Comparison of ENCODE assay signal across 9 cellular contexts in the genomic region with DNA sequence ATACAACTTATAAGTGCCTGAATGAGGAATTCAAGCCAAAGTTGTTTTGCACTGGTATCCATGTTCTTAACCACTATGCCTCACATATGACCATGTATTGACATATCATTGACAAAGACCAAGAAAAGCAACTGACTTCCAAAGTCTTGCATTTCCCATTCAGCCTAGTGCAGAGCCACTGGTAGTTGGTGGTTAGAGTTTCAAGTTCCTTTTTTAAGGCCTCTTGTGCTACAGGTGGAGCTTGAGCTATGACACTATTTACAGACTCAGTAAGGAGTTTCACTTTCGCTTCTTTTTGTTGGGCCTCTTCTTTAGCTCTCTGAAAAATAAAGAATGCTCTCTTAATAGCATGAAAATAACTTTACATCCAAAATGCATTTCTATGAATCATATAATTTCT.
DNase-seq lines count a peak whose midpoint lies in the region; ATAC-seq and TF ChIP-seq lines count a peak whose summit lies in the region.
"Had no signal": no experiment of that assay in that cellular context is flagged by ENCODE, and none has a peak within 500 bp of the region (broad histone marks: within the 10 kb centered on the region; RNA-seq: fewer than 3 reads in every experiment).

No MANE protein-coding gene starts in this region.

- H3K4me1 Mint-ChIP-seq in activated CD4-positive, alpha-beta memory T cell treated with anti-CD3 and anti-CD28 coated beads, Interleukin-2, amount 10 ng/mL, durations not matched to agents 7 days and 5 days: peaks cover 21% of the 10 kb centered on the region

- no peaks in the 10 kb centered on the region for H3K9me3 ChIP-seq in DND-41 (ENCODE audit: insufficient read depth, low read length, severe bottlenecking)

- peak overlapping the region; percentile 62 for H3K27ac ChIP-seq in DND-41 (ENCODE audit: low read length)
- H3K27ac ChIP-seq: parathyroid adenoma had no signal

- CTCF ChIA-PET in activated CD4-positive, alpha-beta memory T cell treated with anti-CD3 and anti-CD28 coated beads, Interleukin-2, amount 10 ng/mL, durations not matched to agents 7 days and 5 days (lab: Charles Lee): no interaction called here

- peak overlapping the region; percentile 62 for H2AFZ ChIP-seq in DND-41 (ENCODE audit: low read depth, low read length)
- H2AFZ ChIP-seq: parathyroid adenoma had no signal

- no peak overlapping the region for H3K9ac ChIP-seq in DND-41 (ENCODE audit: low read depth, low read length)
- H3K9ac ChIP-seq: parathyroid adenoma had no signal

- peak overlapping the region; percentile 49 for H3K27ac Mint-ChIP-seq in activated CD4-positive, alpha-beta memory T cell treated with anti-CD3 and anti-CD28 coated beads, Interleukin-2, amount 10 ng/mL, durations not matched to agents 7 days and 5 days

- no peak overlapping the region for H3K4me3 Mint-ChIP-seq in activated CD4-positive, alpha-beta memory T cell treated with anti-CD3 and anti-CD28 coated beads, Interleukin-2, amount 10 ng/mL, durations not matched to agents 7 days and 5 days

- no peak overlapping the region for H3K4me3 ChIP-seq in DND-41 (ENCODE audit: low read depth in 1 of 2, low read length in 2 of 2)

- H3K79me2 ChIP-seq in DND-41 (ENCODE audit: insufficient read depth, low read length): no peaks in the 10 kb centered on the region
- H3K79me2 ChIP-seq: parathyroid adenoma had no signal

- POLR2A ChIA-PET in activated CD4-positive, alpha-beta memory T cell treated with anti-CD3 and anti-CD28 coated beads, Interleukin-2, amount 10 ng/mL, durations not matched to agents 7 days and 5 days (lab: Charles Lee): no interaction called here

- H3K36me3 ChIP-seq in DND-41 (ENCODE audit: insufficient read depth, low read length): no peaks in the 10 kb centered on the region

- no peaks in the 10 kb centered on the region for H4K20me1 ChIP-seq in DND-41 (ENCODE audit: insufficient read depth, low read length)

- no peak for TF ChIP-seq CTCF in DND-41 (IDR thresholded peaks at IDR 0.05; ENCODE audit: borderline replicate concordance, extremely low read depth, low read length, poor library complexity, severe bottlenecking)

- no peaks in the 10 kb centered on the region for H3K27me3 Mint-ChIP-seq in activated CD4-positive, alpha-beta memory T cell treated with anti-CD3 and anti-CD28 coated beads, Interleukin-2, amount 10 ng/mL, durations not matched to agents 7 days and 5 days

- peak; percentile 91 for ATAC-seq in DND-41 (ENCODE audit: insufficient read depth, low read depth)
- ATAC-seq in GM19397 (IDR thresholded peaks at IDR 0.05; ENCODE audit: unreplicated experiment): peak; percentile 99
- peak; percentile 99 for ATAC-seq in HG03354 (IDR thresholded peaks at IDR 0.05; ENCODE audit: poor library complexity, severe bottlenecking, unreplicated experiment)

- no peaks in the 10 kb centered on the region for H3K36me3 Mint-ChIP-seq in activated CD4-positive, alpha-beta memory T cell treated with anti-CD3 and anti-CD28 coated beads, Interleukin-2, amount 10 ng/mL, durations not matched to agents 7 days and 5 days (ENCODE audit: low read depth)

- H3K4me2 ChIP-seq in DND-41 (ENCODE audit: insufficient read depth, low read length): peak overlapping the region; percentile 36

- DNase-seq in DND-41 (peak; percentile 8), NCI-H2081 (lab: John Stamatoyannopoulos, UW) (no peak), foreskin melanocyte (no peak), epidermal melanocyte (ENCODE audit: insufficient read length, low spot score) (no peak)
- no peak for DNase-seq in activated CD4-positive, alpha-beta memory T cell treated with anti-CD3 and anti-CD28 coated beads, Interleukin-2, amount 10 ng/mL, durations not matched to agents 7 days and 5 days
- DNase-seq in stimulated activated CD4-positive, alpha-beta T cell treated with anti-CD3 and anti-CD28 coated beads, Interleukin-2, amount 100 ng/mL, for 48 hours: no peak

- no peaks in the 10 kb centered on the region for H3K9me3 Mint-ChIP-seq in activated CD4-positive, alpha-beta memory T cell treated with anti-CD3 and anti-CD28 coated beads, Interleukin-2, amount 10 ng/mL, durations not matched to agents 7 days and 5 days

- H3K4me1 ChIP-seq in DND-41 (ENCODE audit: insufficient read depth, low read length): peaks cover 13% of the 10 kb centered on the region
- H3K4me1 ChIP-seq: parathyroid adenoma had no signal

- no peaks in the 10 kb centered on the region for H3K27me3 ChIP-seq in DND-41 (ENCODE audit: insufficient read depth, low read length, poor library complexity)
